In genomic region chr10:15842493-15843169, GRCh38 we compare ENCODE assay signal across 17 cellular contexts. TPM values are rescaled to one million over a fixed set of nuclear protein-coding genes. Genes with fewer than 3 reads are reported as not detected.
DNase-seq lines count a peak whose midpoint lies in the region; FAIRE-seq and TF ChIP-seq lines count a peak whose summit lies in the region.
"Had no signal": no experiment of that assay in that cellular context is flagged by ENCODE, and none has a peak within 500 bp of the region (broad histone marks: within the 10 kb centered on the region; RNA-seq: fewer than 3 reads in every experiment).

No MANE protein-coding gene starts in this region.

- peaks cover 33% of the 10 kb centered on the region for H3K4me1 Mint-ChIP-seq in activated naive CD8-positive, alpha-beta T cell treated with anti-CD3 and anti-CD28 coated beads for 36 hours
- peaks cover 14 to 18% (median 16%) of the 10 kb centered on the region in 4 donors for H3K4me1 Mint-ChIP-seq in CD4-positive, alpha-beta memory T cell

- POLR2A ChIA-PET in CD4-positive, alpha-beta memory T cell (lab: Charles Lee; ENCODE audit: partially characterized antibody): no interaction called here

- no peak for TF ChIP-seq POLR2A in GM12891 (IDR thresholded peaks at IDR 0.05; ENCODE audit: low read depth, low read length)

- H3K9me3 ChIP-seq in CD4-positive, alpha-beta memory T cell (ENCODE audit: control insufficient read depth in 1 of 2, low read length in 2 of 2): no peaks in the 10 kb centered on the region
- H3K9me3 ChIP-seq: gastrocnemius medialis, pancreas, testis had no signal

- no peak overlapping the region for H3K4me3 ChIP-seq in fibroblast of pulmonary artery (replicated peaks; ENCODE audit: low read depth, low read length)
- H3K4me3 ChIP-seq in CD4-positive, alpha-beta memory T cell (ENCODE audit: low read length in 2 of 2): no peak overlapping the region
- no peak overlapping the region for H3K4me3 ChIP-seq in brain microvascular endothelial cell (ENCODE audit: low read depth, low read length)
- H3K4me3 ChIP-seq: gastrocnemius medialis, pancreas, testis had no signal

- intact Hi-C loops in CD4-positive, alpha-beta memory T cell (cut with micrococcal nuclease): no loop called here

- CTCF ChIA-PET in CD4-positive, alpha-beta memory T cell (lab: Charles Lee; ENCODE audit: partially characterized antibody): no interaction called here

- H3K4me3 Mint-ChIP-seq in activated naive CD8-positive, alpha-beta T cell treated with anti-CD3 and anti-CD28 coated beads for 36 hours: no peak overlapping the region
- no peak overlapping the region for H3K4me3 Mint-ChIP-seq in CD4-positive, alpha-beta memory T cell

- in situ Hi-C loops in KBM-7 (cut with MboI; ENCODE audit: low pct_unique_long_range_greater_than_20kb, low sequenced_read_pairs) (no loop called here), brain microvascular endothelial cell (cut with HindIII; ENCODE audit: low pct_ligation_motif_present, low sequenced_read_pairs) (no loop called here)

- no peaks in the 10 kb centered on the region for H3K9me3 Mint-ChIP-seq in activated naive CD8-positive, alpha-beta T cell treated with anti-CD3 and anti-CD28 coated beads for 36 hours
- H3K9me3 Mint-ChIP-seq in CD4-positive, alpha-beta memory T cell: no peaks in the 10 kb centered on the region

- DNase-seq in GF-D8 (lab: John Stamatoyannopoulos, UW) (peak; percentile 83), KBM-7 (peak; percentile 48), fibroblast of pulmonary artery (ENCODE audit: low read depth) (peak; percentile 76), brain microvascular endothelial cell (no peak), GM12891 (ENCODE audit: insufficient read length, low spot score) (no peak)
- DNase-seq in activated naive CD8-positive, alpha-beta T cell treated with anti-CD3 and anti-CD28 coated beads for 36 hours: no peak
- DNase-seq in CD4-positive, alpha-beta memory T cell: no peak
- DNase-seq: activated CD4-positive, CD25-positive, alpha-beta regulatory T cell; activated naive CD4-positive, alpha-beta T cell; effector memory CD4-positive, alpha-beta T cell; gastrocnemius medialis; NCI-H1105; NCI-H2171; pancreas; RPMI8226; stimulated activated CD4-positive, alpha-beta T cell treated with anti-CD3 and anti-CD28 coated beads, Interleukin-4, amount 100 ng/mL, for 4 hours; testis had no signal

- peak overlapping the region; percentile 38 for H3K27ac Mint-ChIP-seq in activated naive CD8-positive, alpha-beta T cell treated with anti-CD3 and anti-CD28 coated beads for 36 hours
- peak overlapping the region in 2 of 7 donors; percentile 6 to 17 for H3K27ac Mint-ChIP-seq in CD4-positive, alpha-beta memory T cell

- H3K36me3 Mint-ChIP-seq in activated naive CD8-positive, alpha-beta T cell treated with anti-CD3 and anti-CD28 coated beads for 36 hours: peaks cover 15% of the 10 kb centered on the region
- H3K36me3 Mint-ChIP-seq in CD4-positive, alpha-beta memory T cell: peaks cover 7 to 29% of the 10 kb centered on the region in 2 donors

- H3K27me3 Mint-ChIP-seq in activated naive CD8-positive, alpha-beta T cell treated with anti-CD3 and anti-CD28 coated beads for 36 hours: no peaks in the 10 kb centered on the region
- no peaks in the 10 kb centered on the region for H3K27me3 Mint-ChIP-seq in CD4-positive, alpha-beta memory T cell

- TF ChIP-seq CTCF in fibroblast of pulmonary artery (IDR thresholded peaks at IDR 0.05; ENCODE audit: low read length, missing control alignments) (no peak), brain microvascular endothelial cell (IDR thresholded peaks at IDR 0.05; ENCODE audit: low read depth, low read length, missing control alignments) (no peak)

- H3K4me1 ChIP-seq in CD4-positive, alpha-beta memory T cell (ENCODE audit: insufficient read depth, low read length): no peaks in the 10 kb centered on the region
- H3K4me1 ChIP-seq: pancreas, testis had no signal

- H3K27me3 ChIP-seq in CD4-positive, alpha-beta memory T cell (ENCODE audit: insufficient read depth, low read length): no peaks in the 10 kb centered on the region
- H3K27me3 ChIP-seq in brain microvascular endothelial cell (replicated peaks): no peaks in the 10 kb centered on the region
- H3K27me3 ChIP-seq: gastrocnemius medialis, pancreas, testis had no signal

- H3K36me3 ChIP-seq in CD4-positive, alpha-beta memory T cell (ENCODE audit: insufficient read depth, low read length): no peaks in the 10 kb centered on the region
- no peaks in the 10 kb centered on the region for H3K36me3 ChIP-seq in brain microvascular endothelial cell (replicated peaks)
- H3K36me3 ChIP-seq: gastrocnemius medialis had no signal

- no peak for FAIRE-seq in GM12891 (lab: Jason Lieb, UNC)
- FAIRE-seq: pancreas had no signal

- no peak overlapping the region for H3K27ac ChIP-seq in CD4-positive, alpha-beta memory T cell (ENCODE audit: low read depth, low read length)
- no peak overlapping the region for H3K27ac ChIP-seq in brain microvascular endothelial cell
- H3K27ac ChIP-seq: gastrocnemius medialis, pancreas, testis had no signal

TF ChIP-seq in GM12891, 5 proteins besides CTCF, POLR2A, EP300 and RAD21:
- TF ChIP-seq TAF1 (IDR thresholded peaks at IDR 0.05; ENCODE audit: low read depth, low read length): no peak

RNA-seq across cellular contexts. Expression of gene MINDY3, which starts 17.7 kb away (rescaled TPM):
- total RNA-seq in activated naive CD8-positive, alpha-beta T cell treated with anti-CD3 and anti-CD28 coated beads for 36 hours: 10 to 100 TPM; 17.7 to 18.0 TPM
- 10 to 100 TPM; 35.8 to 40.4 TPM for total RNA-seq in CD4-positive, alpha-beta memory T cell
- 1 to 10 TPM; 2.1 to 6.1 TPM for polyA plus RNA-seq in CD4-positive, alpha-beta memory T cell
- 6.8 TPM for polyA plus RNA-seq in GM12891 (2012; ENCODE audit: low read depth, missing spikeins)

Comparison
In these comparisons a context has a peak if more than half of its experiments do, and no peak if none do; other contexts are left out.
1. DNase-seq: peak in GF-D8 (single experiment), KBM-7 (single experiment) and fibroblast of pulmonary artery (single experiment); none in activated naive CD8-positive, alpha-beta T cell treated with anti-CD3 and anti-CD28 coated beads for 36 hours (single experiment), CD4-positive, alpha-beta memory T cell (0 of 5), brain microvascular endothelial cell (single experiment) and GM12891 (single experiment).